10 cellular contexts compared by ENCODE assay signal in genomic region chr7:86785641-86786040, GRCh38.
DNase-seq lines count a peak whose midpoint lies in the region; ATAC-seq and TF ChIP-seq lines count a peak whose summit lies in the region.
"Had no signal": no experiment of that assay in that cellular context is flagged by ENCODE, and none has a peak within 500 bp of the region (broad histone marks: within the 10 kb centered on the region; RNA-seq: fewer than 3 reads in every experiment).

No MANE protein-coding gene starts in this region.

- H3K27me3 Mint-ChIP-seq in effector memory CD8-positive, alpha-beta T cell = no peaks in the 10 kb centered on the region

- H3K4me3 ChIP-seq in lower leg skin (ENCODE audit: low read depth, poor library complexity, severe bottlenecking) = no peak overlapping the region
- H3K4me3 ChIP-seq: breast epithelium had no signal

- H3K4me3 Mint-ChIP-seq in effector memory CD8-positive, alpha-beta T cell = no peak overlapping the region

- ATAC-seq in GM18867 (IDR thresholded peaks at IDR 0.05; ENCODE audit: unreplicated experiment) = peak; percentile 85
- peak; percentile 88 for ATAC-seq in GM21528 (IDR thresholded peaks at IDR 0.05; ENCODE audit: low FRiP score, unreplicated experiment)
- ATAC-seq in HG03103 (IDR thresholded peaks at IDR 0.05; ENCODE audit: low read depth, unreplicated experiment) = peak; percentile 82
- ATAC-seq in effector memory CD8-positive, alpha-beta T cell (replicated peaks) = no peak

- TF ChIP-seq POLR2A in lower leg skin (IDR thresholded peaks at IDR 0.05) = no peak

- H3K27ac Mint-ChIP-seq in effector memory CD8-positive, alpha-beta T cell = no peak overlapping the region

- H3K9me3 Mint-ChIP-seq in effector memory CD8-positive, alpha-beta T cell = peaks cover 0 to 5% of the 10 kb centered on the region in 2 donors

- no peaks in the 10 kb centered on the region for H3K4me1 Mint-ChIP-seq in effector memory CD8-positive, alpha-beta T cell (ENCODE audit: low read depth in 2 of 2)

- WGBS in lower leg skin, 2 donors = 66 to 69% methylated on average over 3 of the region's 3 CpGs

- H3K36me3 Mint-ChIP-seq in effector memory CD8-positive, alpha-beta T cell (ENCODE audit: insufficient read depth) = no peaks in the 10 kb centered on the region

- TF ChIP-seq CTCF in lower leg skin (IDR thresholded peaks at IDR 0.05) = no peak

- DNase-seq in OCI-M1 (lab: John Stamatoyannopoulos, UW) (peak; percentile 62), lower leg skin (ENCODE audit: low spot score in 2 of 2) (no peak), HuH-7.5 (ENCODE audit: low spot score) (no peak), putamen (ENCODE audit: low spot score) (no peak)
- DNase-seq in effector memory CD8-positive, alpha-beta T cell = no peak
- DNase-seq: Calu3 had no signal

- intact Hi-C loops in lower leg skin (cut with DNase I; ENCODE audit: low total_unique reads) = no loop called here
